Comparison of ENCODE assay signal across 16 cellular contexts in genomic region chr21:39533545-39534226, GRCh38.
A peak's percentile ranks its signal among the peaks of the same experiment; 100 is the strongest.
DNase-seq lines count a peak whose midpoint lies in the region; ATAC-seq and TF ChIP-seq lines count a peak whose summit lies in the region.
"Had no signal": no experiment of that assay in that cellular context is flagged by ENCODE, and none has a peak within 500 bp of the region (broad histone marks: within the 10 kb centered on the region; RNA-seq: fewer than 3 reads in every experiment).

No MANE protein-coding gene starts in this region.

- no peaks in the 10 kb centered on the region for H3K9me3 ChIP-seq in naive thymus-derived CD4-positive, alpha-beta T cell (ENCODE audit: control insufficient read depth in 2 of 3, low read length in 3 of 3)

- H4K20me1 ChIP-seq in GM23338 (replicated peaks; ENCODE audit: insufficient read depth) = no peaks in the 10 kb centered on the region
- H4K20me1 ChIP-seq: BLaER1 had no signal

- H3K4me3 Mint-ChIP-seq in GM23338 (no peak overlapping the region), endothelial cell (ENCODE audit: unreplicated experiment) (no peak overlapping the region)
- no peak overlapping the region for H3K4me3 Mint-ChIP-seq in naive thymus-derived CD4-positive, alpha-beta T cell
- H3K4me3 Mint-ChIP-seq: CD8-positive, alpha-beta memory T cell; T-helper 1 cell treated with Interleukin-12 subunit alpha and Interleukin-12 subunit beta and Interleukin-4 antibody, amounts not matched to agents 30 μg/mL and 1 μg/mL, for 36 hours had no signal

- no peak overlapping the region for H3K4me2 ChIP-seq in GM23338
- H3K4me2 ChIP-seq: BLaER1 had no signal

- H3K4me1 ChIP-seq in GM23338 (ENCODE audit: insufficient read depth) = peaks cover 17% of the 10 kb centered on the region
- no peaks in the 10 kb centered on the region for H3K4me1 ChIP-seq in naive thymus-derived CD4-positive, alpha-beta T cell (ENCODE audit: control insufficient read depth in 2 of 2, insufficient read depth in 2 of 2, low read length in 2 of 2)
- H3K4me1 ChIP-seq: BLaER1 had no signal

- no peak overlapping the region for H2AFZ ChIP-seq in GM23338

- POLR2A ChIA-PET in naive thymus-derived CD4-positive, alpha-beta T cell (lab: Charles Lee) = no interaction called here

- no peak overlapping the region for H3K27ac ChIP-seq in GM23338 (ENCODE audit: low read depth)
- H3K27ac ChIP-seq in naive thymus-derived CD4-positive, alpha-beta T cell (ENCODE audit: low read depth, low read length) = no peak overlapping the region
- H3K27ac ChIP-seq: BLaER1 had no signal

- H3K36me3 Mint-ChIP-seq in GM23338 (ENCODE audit: low read depth) = peaks cover 22% of the 10 kb centered on the region
- H3K36me3 Mint-ChIP-seq in endothelial cell (ENCODE audit: low read depth, unreplicated experiment) = no peaks in the 10 kb centered on the region
- no peaks in the 10 kb centered on the region for H3K36me3 Mint-ChIP-seq in naive thymus-derived CD4-positive, alpha-beta T cell
- H3K36me3 Mint-ChIP-seq: CD8-positive, alpha-beta memory T cell had no signal

- H3K79me2 ChIP-seq in GM23338 (replicated peaks; ENCODE audit: insufficient read depth) = no peaks in the 10 kb centered on the region

- no peak overlapping the region for H3K4me3 ChIP-seq in GM23338
- no peak overlapping the region for H3K4me3 ChIP-seq in naive thymus-derived CD4-positive, alpha-beta T cell (ENCODE audit: low read length)
- H3K4me3 ChIP-seq: BLaER1, GM12878 had no signal

- peaks cover 28% of the 10 kb centered on the region for H3K9me3 Mint-ChIP-seq in GM23338
- peaks cover 4% of the 10 kb centered on the region for H3K9me3 Mint-ChIP-seq in endothelial cell (ENCODE audit: unreplicated experiment)
- no peaks in the 10 kb centered on the region for H3K9me3 Mint-ChIP-seq in naive thymus-derived CD4-positive, alpha-beta T cell
- H3K9me3 Mint-ChIP-seq: CD8-positive, alpha-beta memory T cell; T-helper 1 cell treated with Interleukin-12 subunit alpha and Interleukin-12 subunit beta and Interleukin-4 antibody, amounts not matched to agents 30 μg/mL and 1 μg/mL, for 36 hours had no signal

- TF ChIP-seq CTCF in GM23338 (conservative IDR thresholded peaks at IDR 0.05; ENCODE audit: low read depth in 2 of 2) = no peak
- TF ChIP-seq CTCF in endothelial cell (IDR thresholded peaks at IDR 0.05; ENCODE audit: unreplicated experiment) = no peak

- H3F3A ChIP-seq in GM23338 (replicated peaks; ENCODE audit: low read depth) = peaks cover 11% of the 10 kb centered on the region; the same call in 1 of the 2 replicates

- intact Hi-C loops in naive thymus-derived CD4-positive, alpha-beta T cell (cut with micrococcal nuclease) = no loop called here

- ATAC-seq in GM23338 = no peak
- no peak for ATAC-seq in naive thymus-derived CD4-positive, alpha-beta T cell
- ATAC-seq: GM12878 had no signal

- peaks cover 36% of the 10 kb centered on the region for H3K4me1 Mint-ChIP-seq in GM23338
- H3K4me1 Mint-ChIP-seq in endothelial cell (ENCODE audit: unreplicated experiment) = peaks cover 22% of the 10 kb centered on the region
- peaks cover 0 to 2% (median 0%) of the 10 kb centered on the region in 7 donors for H3K4me1 Mint-ChIP-seq in naive thymus-derived CD4-positive, alpha-beta T cell
- H3K4me1 Mint-ChIP-seq: CD8-positive, alpha-beta memory T cell had no signal

- 0 out of 2 replicates have a peak, but pooled peaks cover 3% of the 10 kb centered on the region for H3K9me2 ChIP-seq in GM23338 (ENCODE audit: insufficient read depth)

- H3K27me3 Mint-ChIP-seq in GM23338 (ENCODE audit: insufficient read depth, low read depth, poor library complexity) (peaks cover 21% of the 10 kb centered on the region), endothelial cell (ENCODE audit: unreplicated experiment) (no peaks in the 10 kb centered on the region)
- peaks cover 0 to 30% (median 18%) of the 10 kb centered on the region in 5 donors for H3K27me3 Mint-ChIP-seq in naive thymus-derived CD4-positive, alpha-beta T cell

- DNase-seq in DMS79 (lab: John Stamatoyannopoulos, UW) = peak; percentile 53
- DNase-seq in GM23338 (ENCODE audit: low spot score) = no peak
- peak; percentile 29 for DNase-seq in OCI-M1 (lab: John Stamatoyannopoulos, UW)
- no peak for DNase-seq in endothelial cell (ENCODE audit: low spot score)
- DNase-seq in naive thymus-derived CD4-positive, alpha-beta T cell = no peak
- no peak for DNase-seq in ecto neural progenitor cell (ENCODE audit: low spot score)
- DNase-seq in cerebellar cortex (ENCODE audit: low spot score) = no peak
- DNase-seq: CD8-positive, alpha-beta memory T cell; IMR-90; NCI-H187; NCI-H2227 treated with DMSO at 0.1 percent for 48 hours; NCI-H69; SHP77 treated with DMSO at 0.1 percent for 48 hours had no signal

- H3K27ac Mint-ChIP-seq in GM23338 = 0 out of 2 replicates have a peak overlapping the region, but pooled peaks have one; percentile 59
- peak overlapping the region; percentile 70 for H3K27ac Mint-ChIP-seq in endothelial cell (ENCODE audit: unreplicated experiment)
- no peak overlapping the region for H3K27ac Mint-ChIP-seq in naive thymus-derived CD4-positive, alpha-beta T cell
- H3K27ac Mint-ChIP-seq: CD8-positive, alpha-beta memory T cell; T-helper 1 cell treated with Interleukin-12 subunit alpha and Interleukin-12 subunit beta and Interleukin-4 antibody, amounts not matched to agents 30 μg/mL and 1 μg/mL, for 36 hours had no signal

- no peaks in the 10 kb centered on the region for H3K36me3 ChIP-seq in GM23338 (ENCODE audit: insufficient read depth)
- no peaks in the 10 kb centered on the region for H3K36me3 ChIP-seq in naive thymus-derived CD4-positive, alpha-beta T cell (ENCODE audit: control insufficient read depth in 2 of 3, insufficient read depth in 3 of 3, low read length in 3 of 3)
- H3K36me3 ChIP-seq: BLaER1 had no signal

- no peaks in the 10 kb centered on the region for H3K27me3 ChIP-seq in GM23338 (ENCODE audit: insufficient read depth)
- H3K27me3 ChIP-seq in naive thymus-derived CD4-positive, alpha-beta T cell (ENCODE audit: control insufficient read depth in 2 of 2, insufficient read depth in 2 of 2, low read length in 2 of 2) = no peaks in the 10 kb centered on the region
- H3K27me3 ChIP-seq: BLaER1 had no signal

- CTCF ChIA-PET in naive thymus-derived CD4-positive, alpha-beta T cell (lab: Charles Lee) = no interaction called here

TF ChIP-seq in GM23338, 12 proteins besides CTCF, POLR2A, EP300 and RAD21 (continues in another document):
- TF ChIP-seq ZNF331 (CRISPR knock-in tag; IDR thresholded peaks at IDR 0.05; ENCODE audit: low read depth) (no peak), STAT1 (IDR thresholded peaks at IDR 0.05; ENCODE audit: unreplicated experiment) (no peak), POLR2AphosphoS5 (IDR thresholded peaks at IDR 0.05; ENCODE audit: low read depth) (no peak), EZH2phosphoT487 (IDR thresholded peaks at IDR 0.05; ENCODE audit: unreplicated experiment) (no peak), JUNB (IDR thresholded peaks at IDR 0.05; ENCODE audit: unreplicated experiment) (no peak), NANOG (IDR thresholded peaks at IDR 0.05; ENCODE audit: borderline replicate concordance) (no peak)
- TF ChIP-seq, protein P1, sequence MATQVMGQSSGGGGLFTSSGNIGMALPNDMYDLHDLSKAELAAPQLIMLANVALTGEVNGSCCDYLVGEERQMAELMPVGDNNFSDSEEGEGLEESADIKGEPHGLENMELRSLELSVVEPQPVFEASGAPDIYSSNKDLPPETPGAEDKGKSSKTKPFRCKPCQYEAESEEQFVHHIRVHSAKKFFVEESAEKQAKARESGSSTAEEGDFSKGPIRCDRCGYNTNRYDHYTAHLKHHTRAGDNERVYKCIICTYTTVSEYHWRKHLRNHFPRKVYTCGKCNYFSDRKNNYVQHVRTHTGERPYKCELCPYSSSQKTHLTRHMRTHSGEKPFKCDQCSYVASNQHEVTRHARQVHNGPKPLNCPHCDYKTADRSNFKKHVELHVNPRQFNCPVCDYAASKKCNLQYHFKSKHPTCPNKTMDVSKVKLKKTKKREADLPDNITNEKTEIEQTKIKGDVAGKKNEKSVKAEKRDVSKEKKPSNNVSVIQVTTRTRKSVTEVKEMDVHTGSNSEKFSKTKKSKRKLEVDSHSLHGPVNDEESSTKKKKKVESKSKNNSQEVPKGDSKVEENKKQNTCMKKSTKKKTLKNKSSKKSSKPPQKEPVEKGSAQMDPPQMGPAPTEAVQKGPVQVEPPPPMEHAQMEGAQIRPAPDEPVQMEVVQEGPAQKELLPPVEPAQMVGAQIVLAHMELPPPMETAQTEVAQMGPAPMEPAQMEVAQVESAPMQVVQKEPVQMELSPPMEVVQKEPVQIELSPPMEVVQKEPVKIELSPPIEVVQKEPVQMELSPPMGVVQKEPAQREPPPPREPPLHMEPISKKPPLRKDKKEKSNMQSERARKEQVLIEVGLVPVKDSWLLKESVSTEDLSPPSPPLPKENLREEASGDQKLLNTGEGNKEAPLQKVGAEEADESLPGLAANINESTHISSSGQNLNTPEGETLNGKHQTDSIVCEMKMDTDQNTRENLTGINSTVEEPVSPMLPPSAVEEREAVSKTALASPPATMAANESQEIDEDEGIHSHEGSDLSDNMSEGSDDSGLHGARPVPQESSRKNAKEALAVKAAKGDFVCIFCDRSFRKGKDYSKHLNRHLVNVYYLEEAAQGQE (IDR thresholded peaks at IDR 0.05; ENCODE audit: unreplicated experiment) = no peak

Comparison
In these comparisons a context has a peak if more than half of its experiments do, and no peak if none do; other contexts are left out.
1. DNase-seq: peak in DMS79 (single experiment) and OCI-M1 (single experiment); none in GM23338 (single experiment), endothelial cell (single experiment), naive thymus-derived CD4-positive, alpha-beta T cell (0 of 9), ecto neural progenitor cell (single experiment) and cerebellar cortex (single experiment).
2. H3K27ac Mint-ChIP-seq: peak in GM23338 (single experiment) and endothelial cell (single experiment); none in naive thymus-derived CD4-positive, alpha-beta T cell (0 of 9).